ENCODE assay signal across 30 cellular contexts in genomic region chr11:100593321-100593720, GRCh38.
DNase-seq lines count a peak whose midpoint lies in the region; ATAC-seq and TF ChIP-seq lines count a peak whose summit lies in the region.
"Had no signal": no experiment of that assay in that cellular context is flagged by ENCODE, and none has a peak within 500 bp of the region (broad histone marks: within the 10 kb centered on the region; RNA-seq: fewer than 3 reads in every experiment).

No MANE protein-coding gene starts in this region.

- peak overlapping the region; percentile 23; the same call in 1 of the 2 replicates for H3K27ac ChIP-seq in C4-2B
- H3K27ac ChIP-seq: body of pancreas, KMS-11, skin epidermis, upper lobe of left lung had no signal

- no peaks in the 10 kb centered on the region for H3K27me3 Mint-ChIP-seq in WTC11 (ENCODE audit: low read depth)
- H3K27me3 Mint-ChIP-seq in glutamatergic neuron (ENCODE audit: unreplicated experiment) = peaks cover 2% of the 10 kb centered on the region
- H3K27me3 Mint-ChIP-seq: activated CD4-positive, alpha-beta memory T cell treated with anti-CD3 and anti-CD28 coated beads, Interleukin-2, amount 10 ng/mL, durations not matched to agents 7 days and 5 days; activated naive CD8-positive, alpha-beta T cell treated with anti-CD3 and anti-CD28 coated beads, Interleukin-2, amount 50 U/mL, for 24 hours; CD4-positive, alpha-beta memory T cell; central memory CD8-positive, alpha-beta T cell had no signal

- CTCF ChIA-PET in WTC11 (lab: Charles Lee) = no interaction called here

- H3K9me3 Mint-ChIP-seq in WTC11 (no peaks in the 10 kb centered on the region), glutamatergic neuron (ENCODE audit: unreplicated experiment) (peaks cover 5% of the 10 kb centered on the region)
- H3K9me3 Mint-ChIP-seq: activated naive CD8-positive, alpha-beta T cell treated with anti-CD3 and anti-CD28 coated beads, Interleukin-2, amount 50 U/mL, for 24 hours; nephron progenitor cell; stimulated activated naive B cell treated with anti-CD40 and anti-IgM and Interleukin-4, amounts not matched to agents 10 μg/mL and 1 μg/mL and 100 μg/mL, for 72 hours had no signal

- H3K36me3 Mint-ChIP-seq in WTC11 (no peaks in the 10 kb centered on the region), glutamatergic neuron (ENCODE audit: unreplicated experiment) (peaks cover 6% of the 10 kb centered on the region)
- H3K36me3 Mint-ChIP-seq: CD4-positive, alpha-beta memory T cell; stimulated activated naive B cell treated with anti-CD40 and anti-IgM and Interleukin-4, amounts not matched to agents 10 μg/mL and 1 μg/mL and 100 μg/mL, for 72 hours had no signal

- peak; percentile 83 for DNase-seq in NCI-H1694 treated with DMSO at 0.1 percent for 48 hours (lab: John Stamatoyannopoulos, UW)
- DNase-seq in WTC11 (ENCODE audit: low spot score) = no peak
- no peak for DNase-seq in glutamatergic neuron
- DNase-seq in DMS153 (lab: John Stamatoyannopoulos, UW) = no peak
- no peak for DNase-seq in Right ventricle myocardium inferior (ENCODE audit: missing footprints)
- no peak for DNase-seq in kidney tubule cell (ENCODE audit: low spot score)
- DNase-seq: activated CD4-positive, alpha-beta memory T cell treated with anti-CD3 and anti-CD28 coated beads, Interleukin-2, amount 10 ng/mL, durations not matched to agents 7 days and 5 days; activated CD4-positive, alpha-beta T cell treated with anti-CD3 and anti-CD28 coated beads for 1 hour; activated CD8-positive, alpha-beta memory T cell treated with anti-CD3 and anti-CD28 coated beads, Interleukin-2, amount 50 U/mL, for 4 hours; activated naive CD4-positive, alpha-beta T cell; activated naive CD8-positive, alpha-beta T cell treated with anti-CD3 and anti-CD28 coated beads, Interleukin-2, amount 50 U/mL, for 24 hours; AML-193; body of pancreas; CD4-positive, alpha-beta memory T cell; hypothalamus; left colon; NCI-H1417; NCI-H2081 treated with DMSO at 0.1 percent for 48 hours; nephron progenitor cell; NK-92 treated with Interleukin-12 subunit alpha and Interleukin-12 subunit beta, amount 100 ng/mL, for 24 hours; SK-N-SH; stimulated activated naive B cell treated with anti-CD40 and anti-IgM and Interleukin-4, amounts not matched to agents 10 μg/mL and 1 μg/mL and 100 μg/mL, for 72 hours; substantia nigra; upper lobe of left lung had no signal

- H3K27ac Mint-ChIP-seq in WTC11 (no peak overlapping the region), glutamatergic neuron (ENCODE audit: unreplicated experiment) (peak overlapping the region; percentile 10)
- H3K27ac Mint-ChIP-seq: activated CD4-positive, alpha-beta memory T cell treated with anti-CD3 and anti-CD28 coated beads, Interleukin-2, amount 10 ng/mL, durations not matched to agents 7 days and 5 days; activated naive CD8-positive, alpha-beta T cell treated with anti-CD3 and anti-CD28 coated beads, Interleukin-2, amount 50 U/mL, for 24 hours; CD4-positive, alpha-beta memory T cell; nephron progenitor cell; stimulated activated naive B cell treated with anti-CD40 and anti-IgM and Interleukin-4, amounts not matched to agents 10 μg/mL and 1 μg/mL and 100 μg/mL, for 72 hours had no signal

- TF ChIP-seq CTCF in C4-2B (conservative IDR thresholded peaks at IDR 0.05) = no peak
- no peak for TF ChIP-seq CTCF in WTC11 (IDR thresholded peaks at IDR 0.05)
- TF ChIP-seq CTCF in glutamatergic neuron (IDR thresholded peaks at IDR 0.05; ENCODE audit: partially characterized antibody, unreplicated experiment) = no peak

- intact Hi-C loops in Right ventricle myocardium inferior (cut with DNase I) = no loop called here

- POLR2A ChIA-PET in WTC11 (lab: Charles Lee) = no interaction called here

- H3K4me3 Mint-ChIP-seq in WTC11 = no peak overlapping the region
- H3K4me3 Mint-ChIP-seq in glutamatergic neuron (ENCODE audit: unreplicated experiment) = no peak overlapping the region
- H3K4me3 Mint-ChIP-seq: activated CD4-positive, alpha-beta memory T cell treated with anti-CD3 and anti-CD28 coated beads, Interleukin-2, amount 10 ng/mL, durations not matched to agents 7 days and 5 days; activated naive CD8-positive, alpha-beta T cell treated with anti-CD3 and anti-CD28 coated beads, Interleukin-2, amount 50 U/mL, for 24 hours; CD4-positive, alpha-beta memory T cell; central memory CD8-positive, alpha-beta T cell; nephron progenitor cell; stimulated activated naive B cell treated with anti-CD40 and anti-IgM and Interleukin-4, amounts not matched to agents 10 μg/mL and 1 μg/mL and 100 μg/mL, for 72 hours had no signal

- ATAC-seq in WTC11 (peak; percentile 59), GM21576 (IDR thresholded peaks at IDR 0.05; ENCODE audit: unreplicated experiment) (no peak), Right ventricle myocardium inferior (no peak)
- ATAC-seq: activated naive CD8-positive, alpha-beta T cell treated with anti-CD3 and anti-CD28 coated beads, Interleukin-2, amount 50 U/mL, for 24 hours; body of pancreas; HCT116; stimulated activated naive B cell treated with anti-CD40 and anti-IgM and Interleukin-4, amounts not matched to agents 10 μg/mL and 1 μg/mL and 100 μg/mL, for 72 hours had no signal

- no peaks in the 10 kb centered on the region for H3K4me1 Mint-ChIP-seq in WTC11
- H3K4me1 Mint-ChIP-seq in glutamatergic neuron (ENCODE audit: low read depth, unreplicated experiment) = peaks cover 14% of the 10 kb centered on the region
- H3K4me1 Mint-ChIP-seq: activated CD4-positive, alpha-beta memory T cell treated with anti-CD3 and anti-CD28 coated beads, Interleukin-2, amount 10 ng/mL, durations not matched to agents 7 days and 5 days; activated naive CD8-positive, alpha-beta T cell treated with anti-CD3 and anti-CD28 coated beads, Interleukin-2, amount 50 U/mL, for 24 hours; CD4-positive, alpha-beta memory T cell; central memory CD8-positive, alpha-beta T cell; nephron progenitor cell; stimulated activated naive B cell treated with anti-CD40 and anti-IgM and Interleukin-4, amounts not matched to agents 10 μg/mL and 1 μg/mL and 100 μg/mL, for 72 hours had no signal

TF ChIP-seq in WTC11, 78 proteins besides CTCF, POLR2A, EP300 and RAD21 (continues in another document):
- TF ChIP-seq ARID4B (CRISPR knock-in tag; IDR thresholded peaks at IDR 0.05; ENCODE audit: borderline replicate concordance) (no peak), STAT6 (CRISPR knock-in tag; conservative IDR thresholded peaks at IDR 0.05; ENCODE audit: low read depth) (no peak), JAZF1 (CRISPR knock-in tag; IDR thresholded peaks at IDR 0.05) (no peak), KAT7 (CRISPR knock-in tag; IDR thresholded peaks at IDR 0.05; ENCODE audit: borderline replicate concordance) (no peak), GRHL2 (CRISPR knock-in tag; IDR thresholded peaks at IDR 0.05; ENCODE audit: insufficient replicate concordance, severe bottlenecking) (no peak), SMAD3 (CRISPR knock-in tag; IDR thresholded peaks at IDR 0.05; ENCODE audit: borderline replicate concordance) (no peak), RORB (CRISPR knock-in tag; IDR thresholded peaks at IDR 0.05) (no peak)
